ENCODE assay signal across 19 cellular contexts in the genomic region with DNA sequence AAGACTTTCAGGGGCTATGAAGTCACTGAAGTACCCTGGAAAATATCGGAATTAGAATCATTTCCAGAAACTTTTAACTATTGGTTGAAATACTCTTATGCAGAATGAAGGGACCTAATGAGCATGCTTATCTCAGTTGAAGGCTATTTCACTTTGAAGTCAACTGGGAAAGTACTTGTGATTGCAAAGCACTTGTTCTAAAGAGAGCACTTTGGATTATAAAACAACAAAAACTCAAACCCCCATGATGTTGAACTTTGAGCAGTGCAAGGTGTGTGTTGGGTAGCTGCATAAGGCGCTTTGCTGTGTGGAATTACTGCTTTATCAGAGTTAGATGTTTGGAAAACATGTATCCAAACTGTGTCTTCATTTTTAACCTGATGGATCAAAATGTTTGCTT.
"Had no signal": no experiment of that assay in that cellular context is flagged by ENCODE, and none has a peak within 500 bp of the region (broad histone marks: within the 10 kb centered on the region; RNA-seq: fewer than 3 reads in every experiment).

No MANE protein-coding gene starts in this region.

- H3K4me3 ChIP-seq: heart left ventricle, neural progenitor cell, ovary, right atrium auricular region, smooth muscle cell, testis, tibial nerve had no signal

- H3K9me3 ChIP-seq: heart left ventricle, ovary, right atrium auricular region, testis, tibial nerve had no signal

- FAIRE-seq: endometrium, frontal cortex had no signal

- H3K4me2 ChIP-seq: neural progenitor cell, smooth muscle cell had no signal

- H2AFZ ChIP-seq: neural progenitor cell had no signal

- H3K27me3 ChIP-seq: heart left ventricle, neural progenitor cell, ovary, right atrium auricular region, testis, tibial nerve had no signal

- ATAC-seq: esophagus mucosa; heart left ventricle; left ventricle myocardium superior; natural killer cell treated with Interleukin-12 subunit alpha and Interleukin-12 subunit beta and Interleukin-15 and Interleukin-18, amount 100 ng/mL, for 72 hours; stimulated activated naive B cell treated with anti-CD40 and anti-IgM and Interleukin-4, amounts not matched to agents 10 μg/mL and 1 μg/mL and 100 μg/mL, for 72 hours; stimulated activated naive CD8-positive, alpha-beta T cell treated with anti-CD3 and anti-CD28 coated beads, Interleukin-15, amount 100 ng/mL, for 72 hours had no signal

- H3K9ac ChIP-seq: neural progenitor cell had no signal

- H3K27ac ChIP-seq: heart left ventricle, neural progenitor cell, ovary, right atrium auricular region, testis, tibial nerve had no signal

- H3K36me3 ChIP-seq: heart left ventricle, neural progenitor cell, ovary, right atrium auricular region, tibial nerve had no signal

- DNase-seq: effector memory CD4-positive, alpha-beta T cell; heart left ventricle; hypothalamus; islet precursor cell; left ventricle myocardium superior; nucleus accumbens; ovary; stimulated activated CD4-positive, alpha-beta T cell treated with anti-CD3 and anti-CD28 coated beads, Interleukin-4, amount 100 ng/mL, for 1 hour; stimulated activated naive B cell treated with anti-CD40 and anti-IgM and Interleukin-4, amounts not matched to agents 10 μg/mL and 1 μg/mL and 100 μg/mL, for 72 hours; stimulated activated naive CD8-positive, alpha-beta T cell treated with anti-CD3 and anti-CD28 coated beads, Interleukin-15, amount 100 ng/mL, for 72 hours; testis had no signal
